13 cellular contexts compared by ENCODE assay signal in the genomic region with DNA sequence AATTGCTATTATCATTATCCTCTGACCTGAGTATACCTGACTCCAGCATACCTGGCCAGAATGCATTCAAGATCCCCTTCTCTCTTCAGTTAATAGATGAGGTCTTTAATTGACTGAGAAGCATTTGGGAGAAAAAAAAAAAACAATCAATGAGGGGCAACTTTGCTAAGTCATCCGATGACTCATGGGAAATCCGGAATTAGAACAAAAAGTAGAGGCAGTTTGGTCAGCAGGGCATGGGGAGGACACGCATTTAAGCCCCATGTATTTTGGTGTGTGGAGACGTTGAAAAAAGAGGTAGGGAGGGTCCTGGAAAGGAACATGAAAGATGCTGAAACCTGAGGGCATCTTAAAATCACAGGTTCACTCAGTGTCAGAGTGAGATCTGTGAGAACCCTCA.
DNase-seq lines count a peak whose midpoint lies in the region; ATAC-seq and TF ChIP-seq lines count a peak whose summit lies in the region.
"Had no signal": no experiment of that assay in that cellular context is flagged by ENCODE, and none has a peak within 500 bp of the region (broad histone marks: within the 10 kb centered on the region; RNA-seq: fewer than 3 reads in every experiment).

No MANE protein-coding gene starts in this region.

- H3K36me3 ChIP-seq in PC-3 (ENCODE audit: low read depth, low read length): no peaks in the 10 kb centered on the region
- H3K36me3 ChIP-seq: gastrocnemius medialis, neural progenitor cell had no signal

- H3K4me3 ChIP-seq in PC-3 (ENCODE audit: low read length): no peak overlapping the region
- H3K4me3 ChIP-seq: gastrocnemius medialis, neural progenitor cell had no signal

- no peaks in the 10 kb centered on the region for H3K27me3 ChIP-seq in PC-3 (ENCODE audit: low read length)
- H3K27me3 ChIP-seq: gastrocnemius medialis, neural progenitor cell had no signal

- DNase-seq in AG20443 (ENCODE audit: low spot score) (peak; percentile 65), PC-3 (peak; percentile 24), dermis microvascular lymphatic vessel endothelial cell (ENCODE audit: low read depth in 2 of 2) (peak; percentile 26 to 77), myocyte (ENCODE audit: low read depth) (peak; percentile 36), UCSD-AML1 (lab: John Stamatoyannopoulos, UW; ENCODE audit: unreplicated experiment) (no peak), NCI-H345 treated with DMSO at 0.1 percent for 48 hours (lab: John Stamatoyannopoulos, UW; ENCODE audit: unreplicated experiment) (no peak)
- DNase-seq in activated CD4-positive, alpha-beta T cell treated with anti-CD3 and anti-CD28 coated beads, Interleukin-2, amount 50 U/mL, for 4 hours: no peak
- DNase-seq: gastrocnemius medialis, left colon, NCI-H526 treated with DMSO at 0.1 percent for 48 hours had no signal

- no peaks in the 10 kb centered on the region for H3K9me3 ChIP-seq in PC-3 (ENCODE audit: low read length)
- H3K9me3 ChIP-seq: gastrocnemius medialis had no signal

- no peaks in the 10 kb centered on the region for H4K20me1 ChIP-seq in PC-3 (ENCODE audit: low read length)

- H3K9ac ChIP-seq in PC-3 (ENCODE audit: low read length): no peak overlapping the region
- H3K9ac ChIP-seq: neural progenitor cell had no signal

- no TSS peak for BruUV-seq in PC-3 (replicated peaks; lab: Mats Ljungman, UMichigan)

- CTCF ChIA-PET in PC-3 (lab: Charles Lee): no interaction called here

- H3K4me1 ChIP-seq in PC-3 (ENCODE audit: insufficient read depth, low read length): peaks cover 8% of the 10 kb centered on the region; the same call in 1 of the 2 replicates

- intact Hi-C loops in PC-3 (cut with micrococcal nuclease): no loop called here

- H3K27ac ChIP-seq in PC-3 (ENCODE audit: low read length): peak overlapping the region; percentile 16; the same call in 1 of the 2 replicates
- H3K27ac ChIP-seq: gastrocnemius medialis, HL-60, neural progenitor cell had no signal

- H3K4me2 ChIP-seq in PC-3 (ENCODE audit: low read length): no peak overlapping the region

- no peak overlapping the region for H2AFZ ChIP-seq in PC-3 (ENCODE audit: low read length)
- H2AFZ ChIP-seq: neural progenitor cell had no signal

- no peaks in the 10 kb centered on the region for H3K79me2 ChIP-seq in PC-3 (ENCODE audit: low read length)

- POLR2A ChIA-PET in PC-3 (lab: Charles Lee; ENCODE audit: unreplicated experiment): no interaction called here

- no peaks in the 10 kb centered on the region for H3K9me2 ChIP-seq in PC-3 (replicated peaks; ENCODE audit: low read length)

- TF ChIP-seq CTCF in PC-3 (conservative IDR thresholded peaks at IDR 0.05; ENCODE audit: low read depth, low read length): no peak

- no peaks in the 10 kb centered on the region for H3F3A ChIP-seq in PC-3 (ENCODE audit: low read length, unreplicated experiment)

- ATAC-seq in PC-3 (no peak), HG03469 (IDR thresholded peaks at IDR 0.05; ENCODE audit: unreplicated experiment) (no peak)
- ATAC-seq: gastrocnemius medialis, left colon had no signal

Comparison
In these comparisons a context has a peak if more than half of its experiments do, and no peak if none do; other contexts are left out.
1. DNase-seq: peak in AG20443 (single experiment), PC-3 (single experiment), dermis microvascular lymphatic vessel endothelial cell (2 of 2) and myocyte (single experiment); none in UCSD-AML1 (single experiment), activated CD4-positive, alpha-beta T cell treated with anti-CD3 and anti-CD28 coated beads, Interleukin-2, amount 50 U/mL, for 4 hours (0 of 2) and NCI-H345 treated with DMSO at 0.1 percent for 48 hours (single experiment).